Comparison of ENCODE assay signal across 8 cellular contexts in genomic region chr4:153520871-153521329, GRCh38.
DNase-seq lines count a peak whose midpoint lies in the region; ATAC-seq and TF ChIP-seq lines count a peak whose summit lies in the region.

No MANE protein-coding gene starts in this region.

- TF ChIP-seq CTCF in nephron progenitor cell (IDR thresholded peaks at IDR 0.05): no peak

- peaks cover 60% of the 10 kb centered on the region for H3K4me1 Mint-ChIP-seq in nephron progenitor cell

- H3K27me3 Mint-ChIP-seq in nephron progenitor cell (ENCODE audit: low read depth, poor library complexity): no peaks in the 10 kb centered on the region

- peak; percentile 26 for ATAC-seq in GM18868 (IDR thresholded peaks at IDR 0.05; ENCODE audit: unreplicated experiment)
- ATAC-seq in HG02678 (IDR thresholded peaks at IDR 0.05; ENCODE audit: unreplicated experiment): peak; percentile 35

- H3K27ac Mint-ChIP-seq in nephron progenitor cell: peak overlapping the region; percentile 86

- H3K36me3 Mint-ChIP-seq in nephron progenitor cell (ENCODE audit: low read depth): peaks cover 19% of the 10 kb centered on the region

- peaks cover 6% of the 10 kb centered on the region for H3K9me3 Mint-ChIP-seq in nephron progenitor cell

- H3K4me3 Mint-ChIP-seq in nephron progenitor cell: no peak overlapping the region

- DNase-seq in SKM-1 treated with dmso at 0.1 percent for 144 hours (lab: John Stamatoyannopoulos, UW; ENCODE audit: unreplicated experiment) (peak; percentile 60), nephron progenitor cell (no peak), NCI-H1930 (lab: John Stamatoyannopoulos, UW) (no peak), NCI-H526 treated with DMSO at 0.1 percent for 48 hours (lab: John Stamatoyannopoulos, UW) (no peak), hippocampal formation (lab: John Stamatoyannopoulos, UW) (no peak)
- no peak for DNase-seq in activated effector memory CD4-positive, alpha-beta T cell treated with anti-CD3 and anti-CD28 coated beads, Interleukin-2, amount 50 U/mL, for 16 hours
